ENCODE assay signal across 19 cellular contexts in the genomic region with DNA sequence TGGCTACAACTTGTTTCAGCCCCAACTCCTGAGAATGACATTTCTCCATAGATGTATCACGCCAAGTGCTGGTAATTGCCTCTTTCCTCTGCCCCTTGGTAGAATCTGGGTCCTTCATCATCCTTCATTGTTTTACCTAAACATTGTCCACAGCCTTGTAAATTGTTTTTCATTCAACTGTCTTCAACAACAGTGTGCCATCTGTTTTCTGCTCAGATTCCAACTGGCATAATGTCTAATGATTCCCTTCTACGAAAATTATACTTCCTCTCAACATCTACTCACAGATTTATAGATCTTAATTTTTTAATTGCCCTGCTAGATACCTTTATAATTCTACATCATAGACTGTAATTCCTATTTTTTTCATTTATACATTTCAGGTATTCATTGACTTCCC.
"Had no signal": no experiment of that assay in that cellular context is flagged by ENCODE, and none has a peak within 500 bp of the region (broad histone marks: within the 10 kb centered on the region; RNA-seq: fewer than 3 reads in every experiment).

No MANE protein-coding gene starts in this region.

- DNase-seq: KBM-7, MG63, NCI-H1092, NCI-H1105 treated with DMSO at 0.1 percent for 48 hours, NCI-H1417 treated with DMSO at 0.1 percent for 48 hours, NCI-H146, NCI-H1694 treated with DMSO at 0.1 percent for 48 hours, NCI-H1930, NCI-H2081, NCI-H2107, NCI-H345, NCI-H446 treated with DMSO at 0.1 percent for 48 hours, NCI-H526 treated with DMSO at 0.1 percent for 48 hours, NCI-H774, PC-3, SHP77 had no signal

- H3K27me3 ChIP-seq: MG63 had no signal

- H3K4me3 ChIP-seq: MG63 had no signal

- ATAC-seq: Panc1, PC-3, SK-N-SH treated with all-trans-retinoic acid at 6 μM for 48 hours had no signal

- H3K9me3 ChIP-seq: MG63 had no signal

- H3K36me3 ChIP-seq: MG63 had no signal

- H3K27ac ChIP-seq: RWPE1 had no signal
